8 cellular contexts compared by ENCODE assay signal in genomic region chr9:27528886-27529315, GRCh38. TPM values are rescaled to one million over a fixed set of nuclear protein-coding genes. Genes with fewer than 3 reads are reported as not detected.
A peak's percentile ranks its signal among the peaks of the same experiment; 100 is the strongest.
DNase-seq lines count a peak whose midpoint lies in the region; ATAC-seq, FAIRE-seq and TF ChIP-seq lines count a peak whose summit lies in the region.

No MANE protein-coding gene starts in this region.

- H3K27me3 ChIP-seq in ectodermal cell (ENCODE audit: control insufficient read depth, insufficient read depth, low read length, poor library complexity, severe bottlenecking): no peaks in the 10 kb centered on the region

- H3K27ac ChIP-seq in ectodermal cell (ENCODE audit: insufficient read depth, low read depth, low read length, poor library complexity, severe bottlenecking): peak overlapping the region; percentile 87

- no peaks in the 10 kb centered on the region for H3K9me3 ChIP-seq in ectodermal cell (ENCODE audit: control insufficient read depth, low read length)

- H3K4me1 ChIP-seq in ectodermal cell (ENCODE audit: control insufficient read depth, insufficient read depth, low read length): no peaks in the 10 kb centered on the region

- no peaks in the 10 kb centered on the region for H3K36me3 ChIP-seq in ectodermal cell (ENCODE audit: control insufficient read depth, insufficient read depth, low read length)

- TF ChIP-seq CTCF in D721Med (IDR thresholded peaks at IDR 0.05; ENCODE audit: insufficient read depth, missing control alignments): no peak

- peak; percentile 23 for DNase-seq in AG08396 (ENCODE audit: low spot score)
- DNase-seq in activated CD4-positive, alpha-beta T cell treated with anti-CD3 and anti-CD28 coated beads, Interleukin-2, amount 50 U/mL, for 1 hour: peak; percentile 16
- DNase-seq in medulla oblongata (ENCODE audit: extremely low spot score): peak; percentile 67
- DNase-seq in stimulated activated CD8-positive, alpha-beta memory T cell treated with anti-CD3 and anti-CD28 coated beads, Interleukin-2, amount 100 ng/mL, for 48 hours (ENCODE audit: low read depth in 2 of 2): peak; percentile 34 to 44
- DNase-seq in D721Med (ENCODE audit: insufficient read length, low spot score): no peak

- 0% methylated on average over 25 of the region's 25 CpGs for WGBS in ectodermal cell, 2 experiments

- ATAC-seq in GM19372 (IDR thresholded peaks at IDR 0.05; ENCODE audit: low read depth, unreplicated experiment): peak; percentile 35
- ATAC-seq in HG03460 (IDR thresholded peaks at IDR 0.05; ENCODE audit: unreplicated experiment): peak; percentile 50

- FAIRE-seq in D721Med (lab: Jason Lieb, UNC): no peak

- H3K4me3 ChIP-seq in ectodermal cell (ENCODE audit: insufficient read depth, low read depth, low read length): peak overlapping the region; percentile 65

RNA-seq across cellular contexts. Expression of gene MOB3B, which starts 0.7 kb away (rescaled TPM):
- polyA plus RNA-seq in ectodermal cell (2013, experiment 1 of 4): 20.8 TPM
- polyA plus RNA-seq in ectodermal cell (2013, experiment 2 of 4): 22.1 TPM
- 14.6 TPM for polyA plus RNA-seq in ectodermal cell (2013, experiment 3 of 4)
- 15.8 TPM for polyA plus RNA-seq in ectodermal cell (2013, experiment 4 of 4)

RNA-seq across cellular contexts. Expression of gene IFNK, which starts 4.8 kb away (rescaled TPM):
- not detected for polyA plus RNA-seq in ectodermal cell (2013, experiment 1 of 4)
- not detected for polyA plus RNA-seq in ectodermal cell (2013, experiment 2 of 4)
- polyA plus RNA-seq in ectodermal cell (2013, experiment 3 of 4): not detected
- not detected for polyA plus RNA-seq in ectodermal cell (2013, experiment 4 of 4)

RNA-seq across cellular contexts. Expression of gene C9orf72, which starts 44.4 kb away (rescaled TPM):
- polyA plus RNA-seq in ectodermal cell (2013, experiment 1 of 4): 35.0 TPM
- polyA plus RNA-seq in ectodermal cell (2013, experiment 2 of 4): 34.4 TPM
- 34.4 TPM for polyA plus RNA-seq in ectodermal cell (2013, experiment 3 of 4)
- 34.3 TPM for polyA plus RNA-seq in ectodermal cell (2013, experiment 4 of 4)
